Comparison of ENCODE assay signal across 1 cellular context in the genomic region with DNA sequence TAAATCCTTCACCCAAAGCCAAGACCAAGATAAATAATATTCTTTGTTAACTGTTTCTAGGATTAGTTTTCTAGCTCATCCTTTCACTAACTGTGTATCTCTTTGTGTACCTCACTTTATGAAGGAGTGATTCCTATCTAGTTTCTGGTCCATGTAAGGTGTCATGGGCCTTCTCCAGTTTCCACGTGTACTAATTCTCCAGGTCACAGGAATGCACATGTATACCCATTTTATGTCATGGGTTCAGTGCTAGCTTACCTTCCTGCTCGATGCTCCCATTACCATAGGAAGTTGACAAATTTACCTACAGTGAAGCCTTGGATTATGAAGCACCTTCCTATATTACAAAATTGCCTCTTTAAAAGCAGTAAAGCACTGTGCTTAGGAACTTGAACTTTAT.
TF ChIP-seq lines count a peak whose summit lies in the region.

No MANE protein-coding gene starts in this region.

TF ChIP-seq in HepG2, 621 proteins besides CTCF, POLR2A, EP300 and RAD21:
- TF ChIP-seq, protein P1, sequence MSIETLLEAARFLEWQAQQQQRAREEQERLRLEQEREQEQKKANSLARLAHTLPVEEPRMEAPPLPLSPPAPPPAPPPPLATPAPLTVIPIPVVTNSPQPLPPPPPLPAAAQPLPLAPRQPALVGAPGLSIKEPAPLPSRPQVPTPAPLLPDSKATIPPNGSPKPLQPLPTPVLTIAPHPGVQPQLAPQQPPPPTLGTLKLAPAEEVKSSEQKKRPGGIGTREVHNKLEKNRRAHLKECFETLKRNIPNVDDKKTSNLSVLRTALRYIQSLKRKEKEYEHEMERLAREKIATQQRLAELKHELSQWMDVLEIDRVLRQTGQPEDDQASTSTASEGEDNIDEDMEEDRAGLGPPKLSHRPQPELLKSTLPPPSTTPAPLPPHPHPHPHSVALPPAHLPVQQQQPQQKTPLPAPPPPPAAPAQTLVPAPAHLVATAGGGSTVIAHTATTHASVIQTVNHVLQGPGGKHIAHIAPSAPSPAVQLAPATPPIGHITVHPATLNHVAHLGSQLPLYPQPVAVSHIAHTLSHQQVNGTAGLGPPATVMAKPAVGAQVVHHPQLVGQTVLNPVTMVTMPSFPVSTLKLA (IDR thresholded peaks at IDR 0.05) = peak; percentile 92
